ENCODE assay signal across 9 cellular contexts in genomic region chr16:57013902-57014301, GRCh38. TPM values are rescaled to one million over a fixed set of nuclear protein-coding genes. Genes with fewer than 3 reads are reported as not detected.
DNase-seq lines count a peak whose midpoint lies in the region; ATAC-seq, FAIRE-seq and TF ChIP-seq lines count a peak whose summit lies in the region.
"Had no signal": no experiment of that assay in that cellular context is flagged by ENCODE, and none has a peak within 500 bp of the region (broad histone marks: within the 10 kb centered on the region; RNA-seq: fewer than 3 reads in every experiment).

No MANE protein-coding gene starts in this region.

- H4K20me1 ChIP-seq in KMS-11 (ENCODE audit: insufficient read depth), result no peaks in the 10 kb centered on the region

- no peak overlapping the region for H3K27ac ChIP-seq in CD8-positive, alpha-beta memory T cell (ENCODE audit: low read depth, low read length)
- peak overlapping the region; percentile 53 for H3K27ac ChIP-seq in KMS-11
- H3K27ac ChIP-seq in kidney (ENCODE audit: low read depth in 2 of 2, low read length in 2 of 2), result no peak overlapping the region

- H3K36me3 Mint-ChIP-seq in CD8-positive, alpha-beta memory T cell, result peaks cover 19 to 50% (median 23%) of the 10 kb centered on the region in 3 donors
- H3K36me3 Mint-ChIP-seq in activated naive CD8-positive, alpha-beta T cell treated with anti-CD3 and anti-CD28 coated beads, Interleukin-2, amount 50 U/mL, for 24 hours (ENCODE audit: low read depth), result peaks cover 35% of the 10 kb centered on the region
- peaks cover 9% of the 10 kb centered on the region for H3K36me3 Mint-ChIP-seq in natural killer cell

- peak overlapping the region; percentile 51 to 87 (median 67) for H3K4me3 Mint-ChIP-seq in CD8-positive, alpha-beta memory T cell
- peak overlapping the region; percentile 59 for H3K4me3 Mint-ChIP-seq in activated naive CD8-positive, alpha-beta T cell treated with anti-CD3 and anti-CD28 coated beads, Interleukin-2, amount 50 U/mL, for 24 hours
- H3K4me3 Mint-ChIP-seq in natural killer cell, result peak overlapping the region; percentile 85

- no peaks in the 10 kb centered on the region for H3K9me3 Mint-ChIP-seq in CD8-positive, alpha-beta memory T cell
- H3K9me3 Mint-ChIP-seq in activated naive CD8-positive, alpha-beta T cell treated with anti-CD3 and anti-CD28 coated beads, Interleukin-2, amount 50 U/mL, for 24 hours, result no peaks in the 10 kb centered on the region
- H3K9me3 Mint-ChIP-seq in natural killer cell, result no peaks in the 10 kb centered on the region

- no peak overlapping the region for H2AFZ ChIP-seq in KMS-11 (ENCODE audit: low read depth)

- ATAC-seq in activated naive CD8-positive, alpha-beta T cell treated with anti-CD3 and anti-CD28 coated beads, Interleukin-2, amount 50 U/mL, for 24 hours, result no peak
- no peak for ATAC-seq in natural killer cell
- no peak for ATAC-seq in GM18505 (IDR thresholded peaks at IDR 0.05; ENCODE audit: unreplicated experiment)

- POLR2A ChIA-PET in CD8-positive, alpha-beta memory T cell (lab: Charles Lee), result interaction anchor here (1.0 to 1.4 kb wide), 3 partner anchors 16 to 28 kb away, joined by 3 to 4 read pairs (median 4); partner anchors contain the start of gene NLRC5

- peak overlapping the region; percentile 70 for H3K4me2 ChIP-seq in KMS-11

- H3K27me3 ChIP-seq in CD8-positive, alpha-beta memory T cell (ENCODE audit: insufficient read depth, low read length, poor library complexity, severe bottlenecking), result no peaks in the 10 kb centered on the region
- no peaks in the 10 kb centered on the region for H3K27me3 ChIP-seq in KMS-11 (ENCODE audit: insufficient read depth, low read depth)

- peaks cover 75 to 91% (median 90%) of the 10 kb centered on the region in 3 donors for H3K4me1 Mint-ChIP-seq in CD8-positive, alpha-beta memory T cell
- peaks cover 85% of the 10 kb centered on the region for H3K4me1 Mint-ChIP-seq in activated naive CD8-positive, alpha-beta T cell treated with anti-CD3 and anti-CD28 coated beads, Interleukin-2, amount 50 U/mL, for 24 hours
- H3K4me1 Mint-ChIP-seq in natural killer cell, result peaks cover 58 to 61% of the 10 kb centered on the region in 2 donors

- DNase-seq in CD8-positive, alpha-beta memory T cell, result no peak
- DNase-seq in activated naive CD8-positive, alpha-beta T cell treated with anti-CD3 and anti-CD28 coated beads, Interleukin-2, amount 50 U/mL, for 24 hours, result no peak
- no peak for DNase-seq in natural killer cell
- no peak for DNase-seq in NCI-H1417 treated with DMSO at 0.1 percent for 48 hours (lab: John Stamatoyannopoulos, UW)
- DNase-seq in kidney, result no peak
- no peak for DNase-seq in OCI-M1 (lab: John Stamatoyannopoulos, UW)

- no peaks in the 10 kb centered on the region for H3K9me3 ChIP-seq in CD8-positive, alpha-beta memory T cell (ENCODE audit: low read length)
- no peaks in the 10 kb centered on the region for H3K9me3 ChIP-seq in kidney (ENCODE audit: control insufficient read depth in 1 of 2, low read length in 2 of 2)
- H3K9me3 ChIP-seq: HAP-1 had no signal

- no peaks in the 10 kb centered on the region for H3K27me3 Mint-ChIP-seq in CD8-positive, alpha-beta memory T cell
- H3K27me3 Mint-ChIP-seq in activated naive CD8-positive, alpha-beta T cell treated with anti-CD3 and anti-CD28 coated beads, Interleukin-2, amount 50 U/mL, for 24 hours, result no peaks in the 10 kb centered on the region
- no peaks in the 10 kb centered on the region for H3K27me3 Mint-ChIP-seq in natural killer cell (ENCODE audit: low read depth in 2 of 2)

- H3K9ac ChIP-seq in KMS-11 (peak overlapping the region; percentile 15; the same call in 1 of the 2 replicates), kidney (ENCODE audit: low read length in 2 of 2) (no peak overlapping the region)

- H3K36me3 ChIP-seq in CD8-positive, alpha-beta memory T cell (ENCODE audit: insufficient read depth, low read length), result peaks cover 23% of the 10 kb centered on the region
- H3K36me3 ChIP-seq in KMS-11 (ENCODE audit: insufficient read depth), result no peaks in the 10 kb centered on the region
- H3K36me3 ChIP-seq in kidney (ENCODE audit: control insufficient read depth in 1 of 2, insufficient read depth in 2 of 2, low read length in 2 of 2), result no peaks in the 10 kb centered on the region
- H3K36me3 ChIP-seq: HAP-1 had no signal

- intact Hi-C loops in natural killer cell (cut with micrococcal nuclease), result loop anchor here (1.0 to 2.0 kb wide), 4 partner anchors 13 to 57 kb away; partner anchors contain the start of gene NLRC5
- intact Hi-C loops in kidney (cut with DNase I), result no loop called here

- peak overlapping the region; percentile 11 for H3K4me3 ChIP-seq in CD8-positive, alpha-beta memory T cell (ENCODE audit: low read length)
- H3K4me3 ChIP-seq in KMS-11 (IDR thresholded peaks at IDR 0.05; ENCODE audit: insufficient read depth, low read depth, low read length) (no peak overlapping the region), kidney (ENCODE audit: low read length in 2 of 2) (no peak overlapping the region)
- H3K4me3 ChIP-seq: HAP-1 had no signal

- no peaks in the 10 kb centered on the region for H3K79me2 ChIP-seq in KMS-11 (ENCODE audit: insufficient read depth, low read depth)

- TF ChIP-seq CTCF in KMS-11 (conservative IDR thresholded peaks at IDR 0.05; ENCODE audit: low read depth, low read length) (no peak), natural killer cell (IDR thresholded peaks at IDR 0.05) (no peak), kidney (IDR thresholded peaks at IDR 0.05; ENCODE audit: borderline replicate concordance, extremely low read depth, insufficient read depth) (no peak)

- peaks cover 92% of the 10 kb centered on the region for H3K4me1 ChIP-seq in CD8-positive, alpha-beta memory T cell (ENCODE audit: insufficient read depth, low read length)
- H3K4me1 ChIP-seq in KMS-11 (ENCODE audit: low read depth, poor library complexity, severe bottlenecking) (peaks cover 29% of the 10 kb centered on the region), kidney (ENCODE audit: control insufficient read depth in 1 of 2, insufficient read depth in 1 of 2, low read depth in 1 of 2, low read length in 2 of 2) (no peaks in the 10 kb centered on the region)
- H3K4me1 ChIP-seq: HAP-1 had no signal

- no peak for FAIRE-seq in kidney (lab: Jason Lieb, UNC)

- CTCF ChIA-PET in CD8-positive, alpha-beta memory T cell (lab: Charles Lee), result interaction anchor here (1.2 kb wide), 1 partner anchor 10 kb away, joined by 3 read pairs; no protein-coding TSS in a partner anchor

- TF ChIP-seq POLR2A in GM18505 (IDR thresholded peaks at IDR 0.05; ENCODE audit: borderline replicate concordance, extremely low read depth, insufficient read depth, insufficient read length), result no peak

- H3K27ac Mint-ChIP-seq in CD8-positive, alpha-beta memory T cell, result peak overlapping the region; percentile 82 to 99 (median 94)
- H3K27ac Mint-ChIP-seq in activated naive CD8-positive, alpha-beta T cell treated with anti-CD3 and anti-CD28 coated beads, Interleukin-2, amount 50 U/mL, for 24 hours, result peak overlapping the region; percentile 96
- H3K27ac Mint-ChIP-seq in natural killer cell, result peak overlapping the region; percentile 92 to 100

RNA-seq across cellular contexts. Expression of gene NLRC5, which starts 24.5 kb away (rescaled TPM):
- total RNA-seq in CD8-positive, alpha-beta memory T cell, result 100 to 1,000 TPM; 173 to 178 TPM
- polyA plus RNA-seq in CD8-positive, alpha-beta memory T cell, result 165 TPM
- total RNA-seq in natural killer cell, result 100 to 1,000 TPM; 320 to 563 (median 535) TPM
- total RNA-seq in kidney, result 55.6 TPM
- 7.1 TPM for polyA plus RNA-seq in kidney (ENCODE audit: insufficient read depth, low read depth, low replicate concordance)

RNA-seq across cellular contexts. Expression of gene CETP, which starts 52.2 kb away (rescaled TPM):
- not detected for total RNA-seq in CD8-positive, alpha-beta memory T cell
- not detected for polyA plus RNA-seq in CD8-positive, alpha-beta memory T cell
- total RNA-seq in natural killer cell, result under 1 TPM in 1 of 3 donors, not detected in 2; 0.14 TPM
- total RNA-seq in kidney, result 1.3 TPM
- polyA plus RNA-seq in kidney (ENCODE audit: insufficient read depth, low read depth, low replicate concordance), result 2.1 TPM
